Comparison of ENCODE assay signal across 1 cellular context in the genomic region with DNA sequence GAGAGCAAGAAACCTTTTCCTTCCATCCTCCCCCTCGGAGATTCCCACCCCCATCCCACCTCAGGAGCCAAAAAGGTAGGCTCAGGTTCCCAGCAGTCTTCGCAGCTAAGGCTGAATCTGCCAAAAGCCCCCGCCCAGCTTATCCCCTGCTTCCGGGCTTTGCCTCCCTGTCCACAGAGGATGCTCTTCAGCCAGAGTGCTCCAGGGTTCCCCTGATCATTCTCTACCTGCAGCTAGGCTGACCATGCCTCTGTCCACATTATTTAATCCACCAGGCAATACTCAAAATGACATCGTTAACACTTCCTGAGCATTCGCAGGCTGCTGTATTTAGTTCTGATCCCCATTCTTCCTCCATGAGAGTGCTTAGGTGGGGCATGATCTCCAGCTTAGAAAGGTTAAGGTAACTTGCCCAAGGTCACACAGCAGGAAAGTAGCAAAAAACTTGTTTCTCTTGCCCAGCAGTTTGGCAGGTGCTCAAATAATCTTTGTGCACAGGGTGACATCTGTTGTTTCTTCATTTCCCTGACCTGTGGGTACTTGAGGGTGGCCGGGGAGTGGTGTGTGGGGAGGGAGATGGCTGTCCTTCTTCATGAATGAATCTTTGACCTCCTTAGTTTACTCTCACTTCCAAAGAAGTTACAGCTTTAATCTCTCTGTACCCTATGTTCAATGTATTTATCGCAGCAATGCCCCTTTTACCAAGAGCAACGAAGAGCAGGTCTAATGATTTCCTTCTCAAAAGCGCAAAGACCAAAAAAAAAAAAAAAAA.
TF ChIP-seq lines count a peak whose summit lies in the region.

No MANE protein-coding gene starts in this region.

TF ChIP-seq in IMR-90, 13 proteins besides CTCF, POLR2A, EP300 and RAD21 (continued from another document):
- TF ChIP-seq, protein P1, sequence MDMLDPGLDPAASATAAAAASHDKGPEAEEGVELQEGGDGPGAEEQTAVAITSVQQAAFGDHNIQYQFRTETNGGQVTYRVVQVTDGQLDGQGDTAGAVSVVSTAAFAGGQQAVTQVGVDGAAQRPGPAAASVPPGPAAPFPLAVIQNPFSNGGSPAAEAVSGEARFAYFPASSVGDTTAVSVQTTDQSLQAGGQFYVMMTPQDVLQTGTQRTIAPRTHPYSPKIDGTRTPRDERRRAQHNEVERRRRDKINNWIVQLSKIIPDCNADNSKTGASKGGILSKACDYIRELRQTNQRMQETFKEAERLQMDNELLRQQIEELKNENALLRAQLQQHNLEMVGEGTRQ (IDR thresholded peaks at IDR 0.05; ENCODE audit: low read depth, low read length), result no peak
- TF ChIP-seq BHLHE40 (IDR thresholded peaks at IDR 0.05; ENCODE audit: low read depth, low read length) (no peak), RCOR1 (IDR thresholded peaks at IDR 0.05; ENCODE audit: insufficient replicate concordance, low read length) (no peak), CHD1 (IDR thresholded peaks at IDR 0.05; ENCODE audit: low read depth, low read length) (no peak), MAZ (IDR thresholded peaks at IDR 0.05; ENCODE audit: borderline replicate concordance, low read depth, low read length) (no peak), MXI1 (IDR thresholded peaks at IDR 0.05; ENCODE audit: borderline replicate concordance, low read depth, low read length) (no peak), MAFK (IDR thresholded peaks at IDR 0.05; ENCODE audit: low read depth, low read length) (no peak), RFX5 (IDR thresholded peaks at IDR 0.05; ENCODE audit: low read depth, low read length) (no peak)
